ENCODE assay signal across 11 cellular contexts in genomic region chr17:49523706-49524472, GRCh38. TPM values are rescaled to one million over a fixed set of nuclear protein-coding genes. Genes with fewer than 3 reads are reported as not detected.
A peak's percentile ranks its signal among the peaks of the same experiment; 100 is the strongest.
DNase-seq lines count a peak whose midpoint lies in the region; ATAC-seq, FAIRE-seq and TF ChIP-seq lines count a peak whose summit lies in the region.
"Had no signal": no experiment of that assay in that cellular context is flagged by ENCODE, and none has a peak within 500 bp of the region (broad histone marks: within the 10 kb centered on the region; RNA-seq: fewer than 3 reads in every experiment).

No MANE protein-coding gene starts in this region.

- no peak overlapping the region for H3K4me3 ChIP-seq in HepG2 (replicated peaks in 1 of 3; ENCODE audit: insufficient read depth in 1 of 3, low read depth in 2 of 3, low read length in 3 of 3)

- H4K20me1 ChIP-seq in HepG2 (ENCODE audit: insufficient read depth, low read length), result no peaks in the 10 kb centered on the region

- no peak for TF ChIP-seq EP300 in HepG2 (IDR thresholded peaks at IDR 0.05; ENCODE audit: low read depth in 2 of 2, low read length in 2 of 2)
- no peak for TF ChIP-seq EP300 in HepG2 (CRISPR knock-in tag; IDR thresholded peaks at IDR 0.05; ENCODE audit: borderline replicate concordance)

- H3K27me3 Mint-ChIP-seq in activated T-cell treated with anti-CD3 and anti-CD28 coated beads, Interleukin-2, amount 50 U/mL, for 4 hours (ENCODE audit: low read depth), result peaks cover 9% of the 10 kb centered on the region

- CTCF ChIA-PET in HepG2 (lab: Yijun Ruan, JAX; ENCODE audit: low intra/inter-chr PET ratio, low total read pairs), result no interaction called here

- H3K4me2 ChIP-seq in HepG2 (ENCODE audit: low read depth, low read length), result no peak overlapping the region

- H3K4me1 ChIP-seq in HepG2 (ENCODE audit: insufficient read depth, low read length), result no peaks in the 10 kb centered on the region

- TF ChIP-seq RAD21 in HepG2 (CRISPR knock-in tag; IDR thresholded peaks at IDR 0.05), result no peak

- peaks cover 6% of the 10 kb centered on the region for H3K4me1 Mint-ChIP-seq in activated T-cell treated with anti-CD3 and anti-CD28 coated beads, Interleukin-2, amount 50 U/mL, for 4 hours (ENCODE audit: low read depth)
- H3K4me1 Mint-ChIP-seq: naive B cell had no signal

- no peak overlapping the region for H3K9ac ChIP-seq in HepG2 (ENCODE audit: insufficient read depth, low read depth, low read length)

- WGBS in HepG2 (ENCODE audit: low lambda C conversion rate), result 35% methylated on average over 6 of the region's 11 CpGs

- peak; percentile 66 for DNase-seq in DMS 273 treated with DMSO at 0.1 percent for 48 hours (lab: John Stamatoyannopoulos, UW)
- DNase-seq in NCI-H1436 (lab: John Stamatoyannopoulos, UW), result peak; percentile 91
- peak; percentile 18 for DNase-seq in activated T-cell treated with anti-CD3 and anti-CD28 coated beads, Interleukin-2, amount 50 U/mL, for 4 hours
- DNase-seq in HepG2 (ENCODE audit: low spot score), result no peak
- no peak for DNase-seq in medulla oblongata (ENCODE audit: extremely low spot score)
- DNase-seq: naive B cell, NCI-H2081 treated with DMSO at 0.1 percent for 48 hours had no signal

- H3K4me3 Mint-ChIP-seq in activated T-cell treated with anti-CD3 and anti-CD28 coated beads, Interleukin-2, amount 50 U/mL, for 4 hours, result no peak overlapping the region
- H3K4me3 Mint-ChIP-seq: naive B cell had no signal

- no peaks in the 10 kb centered on the region for H3K79me2 ChIP-seq in HepG2 (ENCODE audit: insufficient read depth, low read length)

- POLR2A ChIA-PET in HepG2 (lab: Yijun Ruan, JAX), result interaction anchor here (1.3 kb wide), 1 partner anchor 9 kb away, joined by 4 read pairs; no protein-coding TSS in a partner anchor

- no peak for TF ChIP-seq POLR2A in HepG2 (IDR thresholded peaks at IDR 0.05; ENCODE audit: insufficient read depth in 1 of 2, low read depth in 2 of 2, low read length in 2 of 2)

- H3K27ac ChIP-seq in HepG2 (ENCODE audit: extremely low read length, insufficient read depth, low read length), result no peak overlapping the region

- H3K36me3 Mint-ChIP-seq in activated T-cell treated with anti-CD3 and anti-CD28 coated beads, Interleukin-2, amount 50 U/mL, for 4 hours (ENCODE audit: insufficient read depth), result no peaks in the 10 kb centered on the region
- H3K36me3 Mint-ChIP-seq: naive B cell had no signal

- in situ Hi-C loops in HepG2 (cut with HindIII; ENCODE audit: extremely low pct_ligation_motif_present, low pct_unique_long_range_greater_than_20kb), result no loop called here

- H2AFZ ChIP-seq in HepG2 (ENCODE audit: low read length), result no peak overlapping the region

- H3K9me3 ChIP-seq in HepG2 (ENCODE audit: low read length), result no peaks in the 10 kb centered on the region

- H3K36me3 ChIP-seq in HepG2 (replicated peaks in 1 of 2; ENCODE audit: control insufficient read depth in 1 of 2, insufficient read depth in 2 of 2, low read length in 2 of 2), result no peaks in the 10 kb centered on the region

- TF ChIP-seq CTCF in HepG2 (CRISPR knock-in tag; IDR thresholded peaks at IDR 0.05), result no peak

- ATAC-seq in activated T-cell treated with anti-CD3 and anti-CD28 coated beads, Interleukin-2, amount 50 U/mL, for 4 hours, result peak; percentile 30 to 77
- no peak for ATAC-seq in HepG2
- ATAC-seq in GM18909 (IDR thresholded peaks at IDR 0.05; ENCODE audit: poor library complexity, unreplicated experiment), result no peak
- no peak for ATAC-seq in GM18858 (IDR thresholded peaks at IDR 0.05; ENCODE audit: unreplicated experiment)
- no peak for ATAC-seq in HG03520 (IDR thresholded peaks at IDR 0.05; ENCODE audit: unreplicated experiment)

- peaks cover 2 to 68% of the 10 kb centered on the region in 2 experiments for H3K27me3 ChIP-seq in HepG2 (ENCODE audit: control insufficient read depth in 1 of 2, insufficient read depth in 2 of 2, low read length in 2 of 2)

- no peak for FAIRE-seq in HepG2 (lab: Jason Lieb, UNC)
- FAIRE-seq: G401.6 had no signal

- no TSS peak for BruUV-seq in HepG2 (replicated peaks; lab: Mats Ljungman, UMichigan)

- intact Hi-C loops in HepG2 (cut with micrococcal nuclease; ENCODE audit: unreplicated experiment), result no loop called here

- H3K9me3 Mint-ChIP-seq in activated T-cell treated with anti-CD3 and anti-CD28 coated beads, Interleukin-2, amount 50 U/mL, for 4 hours, result no peaks in the 10 kb centered on the region
- H3K9me3 Mint-ChIP-seq: naive B cell had no signal

TF ChIP-seq in HepG2, 621 proteins besides CTCF, POLR2A, EP300 and RAD21 (continues in another document):
- 0 out of 2 replicates have a peak, but pooled peaks have one; percentile 35 for TF ChIP-seq BHLHE40 (IDR thresholded peaks at IDR 0.05; ENCODE audit: low read length)

RNA-seq across cellular contexts. Expression of gene NGFR, which starts 28.8 kb away (rescaled TPM):
- under 1 TPM; 0.05 to 0.49 (median 0.05) TPM for total RNA-seq in activated T-cell treated with anti-CD3 and anti-CD28 coated beads, Interleukin-2, amount 50 U/mL, for 4 hours
- 0.41 and 1.1 TPM in 2 replicates for total RNA-seq in HepG2 (2016; rRNA removed; fragmentation: Illumina TruSeq; extraction: Trizol)
- 0.10 TPM in 1 of 2 replicates, not detected in the other for total RNA-seq in HepG2 (2016; cell fraction: cytosol; rRNA removed; fragmentation: Illumina TruSeq; extraction: Trizol; ENCODE audit: low read depth)
- 0.30 and 1.4 TPM in 2 replicates for total RNA-seq in HepG2 (2016; cell fraction: insoluble cytoplasmic fraction; rRNA removed; fragmentation: Illumina TruSeq; extraction: Trizol)
- 0.21 and 0.40 TPM in 2 replicates for total RNA-seq in HepG2 (2016; cell fraction: membrane; rRNA removed; fragmentation: Illumina TruSeq; extraction: Trizol)
- 1.3 and 1.6 TPM in 2 replicates for total RNA-seq in HepG2 (2016; cell fraction: nucleus; rRNA removed; fragmentation: Illumina TruSeq; extraction: Trizol)
- polyA plus RNA-seq in HepG2 (2011; rRNA removed), result 1.8 and 2.7 TPM in 2 replicates
- 1.9 and 2.8 TPM in 2 replicates for polyA plus RNA-seq in HepG2 (2011; cell fraction: cytosol; rRNA removed)
- polyA plus RNA-seq in HepG2 (2011; cell fraction: nucleus; rRNA removed), result 1.5 and 2.5 TPM in 2 replicates
- polyA plus RNA-seq in HepG2 (2012), result 0.27 and 1.0 TPM in 2 replicates
- polyA plus RNA-seq in HepG2 (2016; cell fraction: cytosol; fragmentation: Illumina TruSeq; extraction: Trizol; ENCODE audit: low read depth), result 0.11 and 0.15 TPM in 2 replicates
- polyA plus RNA-seq in HepG2 (2016; cell fraction: insoluble cytoplasmic fraction; fragmentation: Illumina TruSeq; extraction: Trizol; ENCODE audit: low read depth), result 0.46 and 0.72 TPM in 2 replicates
- polyA plus RNA-seq in HepG2 (2016; cell fraction: membrane; fragmentation: Illumina TruSeq; extraction: Trizol; ENCODE audit: low read depth), result 0.15 and 0.29 TPM in 2 replicates
- 4.1 and 4.2 TPM in 2 replicates for polyA plus RNA-seq in HepG2 (2016; cell fraction: nucleus; fragmentation: Illumina TruSeq; extraction: Trizol; ENCODE audit: insufficient read depth, low read depth)
- 0.07 and 4.0 TPM in 2 replicates for polyA minus RNA-seq in HepG2 (2011; rRNA and poly(A)+ RNA removed; ENCODE audit: low replicate concordance)
- 1.2 and 1.3 TPM in 2 replicates for polyA minus RNA-seq in HepG2 (2011; cell fraction: cytosol; rRNA and poly(A)+ RNA removed)
- polyA minus RNA-seq in HepG2 (2011; cell fraction: nucleus; rRNA and poly(A)+ RNA removed), result 0.39 and 0.62 TPM in 2 replicates

RNA-seq across cellular contexts. Expression of gene NXPH3, which starts 51.8 kb away (rescaled TPM):
- under 1 TPM in 1 of 3 donors, not detected in 2; 0.19 TPM for total RNA-seq in activated T-cell treated with anti-CD3 and anti-CD28 coated beads, Interleukin-2, amount 50 U/mL, for 4 hours
- total RNA-seq in HepG2 (2016; rRNA removed; fragmentation: Illumina TruSeq; extraction: Trizol), result 0.04 and 0.08 TPM in 2 replicates
- not detected in 2 replicates for total RNA-seq in HepG2 (2016; cell fraction: cytosol; rRNA removed; fragmentation: Illumina TruSeq; extraction: Trizol; ENCODE audit: low read depth)
- total RNA-seq in HepG2 (2016; cell fraction: insoluble cytoplasmic fraction; rRNA removed; fragmentation: Illumina TruSeq; extraction: Trizol), result 0.10 and 0.11 TPM in 2 replicates
- total RNA-seq in HepG2 (2016; cell fraction: membrane; rRNA removed; fragmentation: Illumina TruSeq; extraction: Trizol), result not detected in 2 replicates
- not detected in 2 replicates for total RNA-seq in HepG2 (2016; cell fraction: nucleus; rRNA removed; fragmentation: Illumina TruSeq; extraction: Trizol)
- 0.48 and 0.58 TPM in 2 replicates for polyA plus RNA-seq in HepG2 (2011; rRNA removed)
- 0.31 and 0.54 TPM in 2 replicates for polyA plus RNA-seq in HepG2 (2011; cell fraction: cytosol; rRNA removed)
- polyA plus RNA-seq in HepG2 (2011; cell fraction: nucleus; rRNA removed), result 0.52 and 0.95 TPM in 2 replicates
- 0.24 and 0.31 TPM in 2 replicates for polyA plus RNA-seq in HepG2 (2012)
- polyA plus RNA-seq in HepG2 (2016; cell fraction: cytosol; fragmentation: Illumina TruSeq; extraction: Trizol; ENCODE audit: low read depth), result not detected in 2 replicates
- not detected in 2 replicates for polyA plus RNA-seq in HepG2 (2016; cell fraction: insoluble cytoplasmic fraction; fragmentation: Illumina TruSeq; extraction: Trizol; ENCODE audit: low read depth)
- polyA plus RNA-seq in HepG2 (2016; cell fraction: membrane; fragmentation: Illumina TruSeq; extraction: Trizol; ENCODE audit: low read depth), result 0.12 TPM in 1 of 2 replicates, not detected in the other
- polyA plus RNA-seq in HepG2 (2016; cell fraction: nucleus; fragmentation: Illumina TruSeq; extraction: Trizol; ENCODE audit: insufficient read depth, low read depth), result 0.16 TPM in 1 of 2 replicates, not detected in the other
- polyA minus RNA-seq in HepG2 (2011; rRNA and poly(A)+ RNA removed; ENCODE audit: low replicate concordance), result 0.28 TPM in 1 of 2 replicates, not detected in the other
- not detected in 2 replicates for polyA minus RNA-seq in HepG2 (2011; cell fraction: cytosol; rRNA and poly(A)+ RNA removed)
- 0.26 and 0.50 TPM in 2 replicates for polyA minus RNA-seq in HepG2 (2011; cell fraction: nucleus; rRNA and poly(A)+ RNA removed)

Comparison
In these comparisons a context has a peak if more than half of its experiments do, and no peak if none do; other contexts are left out.
1. DNase-seq: peak in DMS 273 treated with DMSO at 0.1 percent for 48 hours (single experiment), NCI-H1436 (single experiment) and activated T-cell treated with anti-CD3 and anti-CD28 coated beads, Interleukin-2, amount 50 U/mL, for 4 hours (single experiment); none in HepG2 (single experiment) and medulla oblongata (single experiment).
2. ATAC-seq: peak in activated T-cell treated with anti-CD3 and anti-CD28 coated beads, Interleukin-2, amount 50 U/mL, for 4 hours (2 of 2); none in HepG2 (single experiment), GM18909 (single experiment), GM18858 (single experiment) and HG03520 (single experiment).